9 cellular contexts compared by ENCODE assay signal in the genomic region with DNA sequence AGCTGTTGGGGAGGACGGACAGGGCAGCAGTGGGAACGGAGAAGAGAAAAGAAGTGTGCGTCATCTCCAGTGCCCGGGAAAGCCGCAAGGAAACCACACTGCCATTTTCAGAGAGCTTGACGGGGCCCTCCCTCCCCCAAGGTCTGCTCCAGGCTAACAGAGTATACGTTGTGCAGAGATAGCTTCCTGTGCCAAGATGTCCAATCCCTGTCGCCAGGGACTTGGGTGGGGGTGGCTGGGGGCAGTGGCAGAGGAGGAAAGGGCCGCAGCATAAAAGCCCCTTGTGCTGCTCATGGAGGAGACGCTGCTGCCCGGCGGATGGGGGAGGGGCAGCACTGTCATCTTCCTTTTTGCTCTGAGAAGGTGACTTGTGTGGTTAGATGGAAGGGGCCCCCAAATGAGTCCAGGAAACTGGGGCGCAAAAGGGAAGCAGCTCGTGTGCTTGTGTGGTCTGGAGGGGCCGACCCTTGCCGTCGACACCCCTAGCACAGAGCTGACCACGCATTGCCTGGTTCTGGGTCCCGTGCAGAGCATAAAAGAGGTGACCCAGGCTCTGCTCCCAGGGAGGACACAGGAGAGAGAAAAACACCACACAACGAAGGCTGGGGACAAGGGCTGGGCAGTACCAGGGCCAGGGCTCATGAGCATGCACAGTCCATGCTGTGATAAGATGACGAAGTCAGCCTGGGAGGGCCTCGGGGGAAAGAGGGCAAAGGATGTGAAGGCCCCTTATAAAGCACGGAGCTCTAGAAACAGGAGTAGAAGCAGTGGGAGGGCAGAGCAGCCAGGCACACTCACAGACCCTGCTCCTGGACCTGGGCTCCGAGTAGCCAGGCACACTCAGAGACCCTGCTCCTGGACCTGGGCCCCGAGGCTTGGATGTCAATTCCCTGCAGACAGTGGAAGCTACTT.
DNase-seq lines count a peak whose midpoint lies in the region; ATAC-seq and TF ChIP-seq lines count a peak whose summit lies in the region.
"Had no signal": no experiment of that assay in that cellular context is flagged by ENCODE, and none has a peak within 500 bp of the region (broad histone marks: within the 10 kb centered on the region; RNA-seq: fewer than 3 reads in every experiment).

No MANE protein-coding gene starts in this region.

- H3K4me1 ChIP-seq in fibroblast of lung (ENCODE audit: control insufficient read depth, extremely low read depth, insufficient read depth, low read length), result no peaks in the 10 kb centered on the region
- H3K4me1 ChIP-seq in left ventricle myocardium inferior, result no peaks in the 10 kb centered on the region

- POLR2A ChIA-PET in activated CD4-positive, alpha-beta T cell treated with anti-CD3 and anti-CD28 coated beads for 36 hours (lab: Charles Lee), result no interaction called here

- peaks cover 22% of the 10 kb centered on the region for H3K4me1 Mint-ChIP-seq in activated CD4-positive, alpha-beta T cell treated with anti-CD3 and anti-CD28 coated beads for 36 hours

- intact Hi-C loops in activated CD4-positive, alpha-beta T cell treated with anti-CD3 and anti-CD28 coated beads for 36 hours (cut with DNase I, micrococcal nuclease), result no loop called here
- intact Hi-C loops in left ventricle myocardium inferior (cut with micrococcal nuclease), result loop anchor here (10.0 kb wide), 2 partner anchors 155 to 435 kb away; no protein-coding TSS in a partner anchor

- no peak overlapping the region for H3K4me3 ChIP-seq in fibroblast of lung (replicated peaks in 1 of 4; ENCODE audit: control extremely low read depth in 1 of 4, insufficient read depth in 1 of 4, low read depth in 3 of 4, low read length in 4 of 4)
- H3K4me3 ChIP-seq in left ventricle myocardium inferior, result no peak overlapping the region
- H3K4me3 ChIP-seq: heart left ventricle had no signal

- H3K79me2 ChIP-seq in fibroblast of lung (ENCODE audit: control insufficient read depth, insufficient read depth, low read length), result no peaks in the 10 kb centered on the region

- peak overlapping the region; percentile 32 for H3K4me3 Mint-ChIP-seq in activated CD4-positive, alpha-beta T cell treated with anti-CD3 and anti-CD28 coated beads for 36 hours

- no peak overlapping the region for H3K27ac ChIP-seq in fibroblast of lung (ENCODE audit: insufficient read depth, low read length)
- H3K27ac ChIP-seq in left ventricle myocardium inferior (replicated peaks), result no peak overlapping the region
- H3K27ac ChIP-seq: heart left ventricle had no signal

- no peaks in the 10 kb centered on the region for H4K20me1 ChIP-seq in fibroblast of lung (ENCODE audit: control insufficient read depth, extremely low read depth, insufficient read depth, low read length)

- TF ChIP-seq CTCF in fibroblast of lung (conservative IDR thresholded peaks at IDR 0.05 in 1 of 2, IDR thresholded peaks at IDR 0.05 in 1 of 2; ENCODE audit: low read depth in 1 of 2, low read length in 2 of 2) (no peak), left ventricle myocardium inferior (IDR thresholded peaks at IDR 0.05; ENCODE audit: borderline replicate concordance) (no peak)

- peak; percentile 78 for DNase-seq in activated CD4-positive, alpha-beta T cell treated with anti-CD3 and anti-CD28 coated beads for 36 hours
- DNase-seq in fibroblast of lung (ENCODE audit: low read depth in 2 of 2), result peak; percentile 73 to 93
- DNase-seq in stimulated activated CD8-positive, alpha-beta memory T cell treated with anti-CD3 and anti-CD28 coated beads, Interleukin-7, amount 100 ng/mL, for 1 hour (ENCODE audit: low read depth in 2 of 2), result peak; percentile 3 to 36
- DNase-seq in SHP77 treated with DMSO at 0.1 percent for 48 hours (lab: John Stamatoyannopoulos, UW), result no peak
- DNase-seq in GM19238 (ENCODE audit: insufficient read length, low spot score), result no peak
- DNase-seq in left ventricle myocardium inferior, result no peak
- no peak for DNase-seq in kidney glomerular epithelial cell (lab: John Stamatoyannopoulos, UW)
- DNase-seq: heart left ventricle had no signal

- peak; percentile 65 for ATAC-seq in HG02943 (IDR thresholded peaks at IDR 0.05; ENCODE audit: low read depth, unreplicated experiment)
- peak; percentile 89 for ATAC-seq in activated CD4-positive, alpha-beta T cell treated with anti-CD3 and anti-CD28 coated beads for 36 hours

- H3K27me3 ChIP-seq in fibroblast of lung (ENCODE audit: control insufficient read depth, insufficient read depth, low read length) (no peaks in the 10 kb centered on the region), left ventricle myocardium inferior (ENCODE audit: low read depth) (no peaks in the 10 kb centered on the region)
- H3K27me3 ChIP-seq: heart left ventricle had no signal

- H3K36me3 ChIP-seq in fibroblast of lung (ENCODE audit: control insufficient read depth, insufficient read depth, low read length) (no peaks in the 10 kb centered on the region), left ventricle myocardium inferior (no peaks in the 10 kb centered on the region)

- no peaks in the 10 kb centered on the region for H3K36me3 Mint-ChIP-seq in activated CD4-positive, alpha-beta T cell treated with anti-CD3 and anti-CD28 coated beads for 36 hours (ENCODE audit: low read depth)

- peak overlapping the region; percentile 70 for H3K27ac Mint-ChIP-seq in activated CD4-positive, alpha-beta T cell treated with anti-CD3 and anti-CD28 coated beads for 36 hours

- H3K9ac ChIP-seq in fibroblast of lung (ENCODE audit: insufficient read depth, low read length), result no peak overlapping the region

- CTCF ChIA-PET in activated CD4-positive, alpha-beta T cell treated with anti-CD3 and anti-CD28 coated beads for 36 hours (lab: Charles Lee), result interaction anchor here (0.5 to 4.2 kb wide), 8 partner anchors 8 to 1583 kb away, joined by 3 to 21 read pairs (median 3); no protein-coding TSS in a partner anchor

- H3K9me3 ChIP-seq in fibroblast of lung (ENCODE audit: control insufficient read depth, insufficient read depth, low read depth, low read length) (no peaks in the 10 kb centered on the region), left ventricle myocardium inferior (replicated peaks) (no peaks in the 10 kb centered on the region)
- H3K9me3 ChIP-seq: heart left ventricle had no signal

- no peak overlapping the region for H3K4me2 ChIP-seq in fibroblast of lung (ENCODE audit: extremely low read depth, insufficient read depth, low read length)

- no peaks in the 10 kb centered on the region for H3K27me3 Mint-ChIP-seq in activated CD4-positive, alpha-beta T cell treated with anti-CD3 and anti-CD28 coated beads for 36 hours

- no peak overlapping the region for H2AFZ ChIP-seq in fibroblast of lung (ENCODE audit: low read length)

- H3K9me3 Mint-ChIP-seq in activated CD4-positive, alpha-beta T cell treated with anti-CD3 and anti-CD28 coated beads for 36 hours (ENCODE audit: low read depth), result no peaks in the 10 kb centered on the region

Comparison
In these comparisons a context has a peak if more than half of its experiments do, and no peak if none do; other contexts are left out.
1. DNase-seq: peak in activated CD4-positive, alpha-beta T cell treated with anti-CD3 and anti-CD28 coated beads for 36 hours (single experiment), fibroblast of lung (2 of 2) and stimulated activated CD8-positive, alpha-beta memory T cell treated with anti-CD3 and anti-CD28 coated beads, Interleukin-7, amount 100 ng/mL, for 1 hour (2 of 2); none in SHP77 treated with DMSO at 0.1 percent for 48 hours (single experiment), GM19238 (single experiment), left ventricle myocardium inferior (single experiment) and kidney glomerular epithelial cell (single experiment).